ENCODE assay signal across 7 cellular contexts in the genomic region with DNA sequence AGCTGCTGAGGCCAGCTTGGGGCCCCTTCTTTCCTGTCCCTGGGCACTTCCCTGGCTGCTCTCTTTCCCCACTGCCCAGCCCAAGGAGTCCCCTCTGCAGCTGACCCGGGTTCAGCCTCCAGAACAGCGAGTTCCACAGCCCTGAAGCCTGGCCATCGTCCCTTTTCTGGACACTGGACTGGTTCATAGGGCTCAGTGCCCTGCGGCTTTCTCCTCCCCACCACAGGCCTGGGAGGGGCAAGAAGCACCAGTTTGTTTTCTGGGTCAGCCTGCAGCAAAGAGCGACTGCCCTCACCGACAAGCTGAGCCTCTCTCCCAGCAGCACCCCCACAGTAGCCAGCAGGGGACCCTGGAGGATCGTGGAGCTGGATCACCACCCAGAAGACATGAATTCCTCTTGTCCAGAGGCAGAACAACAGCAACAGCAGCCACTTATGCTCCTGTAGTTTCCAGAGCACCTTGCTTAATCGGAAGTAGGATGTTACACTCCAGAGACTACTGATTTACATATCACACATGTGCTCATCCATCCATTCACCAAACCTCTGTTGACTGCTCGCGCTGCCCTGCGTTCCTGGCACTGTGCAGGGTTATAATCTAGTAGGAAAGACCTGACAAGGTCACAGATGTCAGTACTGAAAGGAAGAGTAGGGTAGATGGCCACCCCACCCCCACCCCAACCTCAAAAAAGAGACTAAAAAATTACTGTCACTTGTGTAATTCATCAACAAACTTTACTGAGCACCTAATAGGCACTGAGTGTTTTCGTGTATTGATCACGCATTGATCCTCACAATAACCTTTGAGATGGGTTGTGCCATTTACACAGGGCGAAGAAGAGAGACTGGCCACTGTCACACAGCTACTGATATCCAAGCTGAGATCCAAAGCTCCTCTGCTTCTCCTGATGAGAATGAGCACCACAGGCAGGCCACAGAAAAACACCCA. TPM values are rescaled to one million over a fixed set of nuclear protein-coding genes. Genes with fewer than 3 reads are reported as not detected.
DNase-seq lines count a peak whose midpoint lies in the region; ATAC-seq and TF ChIP-seq lines count a peak whose summit lies in the region.

No MANE protein-coding gene starts in this region.

- ATAC-seq in GM18517 (IDR thresholded peaks at IDR 0.05; ENCODE audit: unreplicated experiment) (peak; percentile 60), HG02678 (IDR thresholded peaks at IDR 0.05; ENCODE audit: unreplicated experiment) (peak; percentile 66)

- WGBS in esophagus squamous epithelium, 2 donors = 48 to 58% methylated on average over 10 to 14 of the region's 14 CpGs

- H3K4me3 Mint-ChIP-seq in nephron progenitor cell = peak overlapping the region; percentile 38

- peak overlapping the region; percentile 70 to 87 (median 80) for H3K27ac ChIP-seq in esophagus squamous epithelium

- peak overlapping the region in 2 of 4 donors; percentile 22 to 47 for H3K4me3 ChIP-seq in esophagus squamous epithelium

- H3K4me1 ChIP-seq in esophagus squamous epithelium = peaks cover 0 to 30% (median 5%) of the 10 kb centered on the region in 3 donors

- no peaks in the 10 kb centered on the region for H3K9me3 Mint-ChIP-seq in nephron progenitor cell

- no peak for TF ChIP-seq CTCF in esophagus squamous epithelium (IDR thresholded peaks at IDR 0.05)
- TF ChIP-seq CTCF in nephron progenitor cell (IDR thresholded peaks at IDR 0.05) = no peak

- peaks cover 30% of the 10 kb centered on the region for H3K4me1 Mint-ChIP-seq in nephron progenitor cell

- no peaks in the 10 kb centered on the region for H3K36me3 Mint-ChIP-seq in nephron progenitor cell (ENCODE audit: low read depth)

- peak overlapping the region; percentile 96 for H3K27ac Mint-ChIP-seq in nephron progenitor cell

- H3K27me3 ChIP-seq in esophagus squamous epithelium = no peaks in the 10 kb centered on the region

- no peaks in the 10 kb centered on the region for H3K36me3 ChIP-seq in esophagus squamous epithelium

- no peaks in the 10 kb centered on the region for H3K9me3 ChIP-seq in esophagus squamous epithelium

- peak; percentile 43 for DNase-seq in SKM-1 (lab: John Stamatoyannopoulos, UW; ENCODE audit: unreplicated experiment)
- DNase-seq in esophagus squamous epithelium (lab: John Stamatoyannopoulos, UW) = no peak
- peak; percentile 21 for DNase-seq in nephron progenitor cell
- DNase-seq in SHP77 treated with DMSO at 0.1 percent for 48 hours (lab: John Stamatoyannopoulos, UW) = no peak
- DNase-seq in effector CD4-positive, alpha-beta T cell = no peak

- intact Hi-C loops in esophagus squamous epithelium (cut with DNase I) = no loop called here

- H3K27me3 Mint-ChIP-seq in nephron progenitor cell (ENCODE audit: low read depth, poor library complexity) = peaks cover 7% of the 10 kb centered on the region

- TF ChIP-seq POLR2A in esophagus squamous epithelium (IDR thresholded peaks at IDR 0.05) = no peak

RNA-seq across cellular contexts. Expression of a gene that starts 13.0 kb away (rescaled TPM):
- under 1 TPM in 1 of 4 donors, not detected in 3; 0.06 TPM for total RNA-seq in esophagus squamous epithelium

RNA-seq across cellular contexts. Expression of a gene that starts 55.1 kb away (rescaled TPM):
- 10 to 100 TPM; 16.4 to 29.6 (median 18.9) TPM for total RNA-seq in esophagus squamous epithelium

Comparison
In these comparisons a context has a peak if more than half of its experiments do, and no peak if none do; other contexts are left out.
1. DNase-seq: peak in SKM-1 (single experiment) and nephron progenitor cell (single experiment); none in esophagus squamous epithelium (single experiment), SHP77 treated with DMSO at 0.1 percent for 48 hours (single experiment) and effector CD4-positive, alpha-beta T cell (single experiment).